15 cellular contexts compared by ENCODE assay signal in the genomic region with DNA sequence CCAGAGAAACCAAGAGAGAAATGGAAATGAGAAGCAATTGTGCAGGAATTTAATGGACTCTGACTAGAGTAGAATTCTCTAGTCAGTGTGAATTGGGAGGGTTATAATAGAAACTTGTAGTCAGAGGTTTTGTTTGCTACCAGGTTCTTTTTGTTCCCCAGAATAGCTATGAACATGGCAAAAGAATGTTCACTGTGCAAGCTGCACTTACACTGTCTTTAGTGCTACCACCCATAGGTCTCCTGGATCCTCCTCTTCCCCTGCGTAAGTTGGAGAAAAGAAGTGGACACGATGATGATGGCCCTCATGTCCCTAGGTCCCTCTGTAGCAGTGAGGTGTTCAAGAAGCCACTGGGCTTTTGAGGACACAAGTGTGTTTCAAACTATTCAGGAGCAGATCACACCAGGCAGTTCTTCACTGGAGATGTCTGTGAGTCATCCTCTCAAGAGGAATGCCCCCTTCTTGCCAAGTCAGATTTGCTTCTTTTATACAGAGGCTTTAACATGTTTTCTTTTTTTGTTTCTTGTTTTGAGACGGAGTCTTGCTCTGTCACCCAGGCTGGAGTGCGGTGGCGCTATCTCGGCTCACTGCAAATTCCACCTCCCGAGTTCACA. TPM values are rescaled to one million over a fixed set of nuclear protein-coding genes. Genes with fewer than 3 reads are reported as not detected.
DNase-seq lines count a peak whose midpoint lies in the region; ATAC-seq lines count a peak whose summit lies in the region.
"Had no signal": no experiment of that assay in that cellular context is flagged by ENCODE, and none has a peak within 500 bp of the region (broad histone marks: within the 10 kb centered on the region; RNA-seq: fewer than 3 reads in every experiment).

No MANE protein-coding gene starts in this region.

- H3K4me1 Mint-ChIP-seq in activated T-cell treated with anti-CD3 and anti-CD28 coated beads, Interleukin-2, amount 50 U/mL, for 72 hours (ENCODE audit: low read depth) = no peaks in the 10 kb centered on the region
- H3K4me1 Mint-ChIP-seq in activated T-cell treated with anti-CD3 and anti-CD28 coated beads, Interleukin-2, amount 50 U/mL, for 24 hours (ENCODE audit: low read depth) = peaks cover 10% of the 10 kb centered on the region
- peaks cover 13% of the 10 kb centered on the region for H3K4me1 Mint-ChIP-seq in T-helper 17 cell

- H3K36me3 Mint-ChIP-seq in activated T-cell treated with anti-CD3 and anti-CD28 coated beads, Interleukin-2, amount 50 U/mL, for 72 hours (ENCODE audit: insufficient read depth in 2 of 2) = no peaks in the 10 kb centered on the region
- no peaks in the 10 kb centered on the region for H3K36me3 Mint-ChIP-seq in activated T-cell treated with anti-CD3 and anti-CD28 coated beads, Interleukin-2, amount 50 U/mL, for 24 hours (ENCODE audit: low read depth)
- H3K36me3 Mint-ChIP-seq in T-helper 17 cell (ENCODE audit: low read depth) = no peaks in the 10 kb centered on the region

- no peak overlapping the region for H3K27ac Mint-ChIP-seq in activated T-cell treated with anti-CD3 and anti-CD28 coated beads, Interleukin-2, amount 50 U/mL, for 72 hours
- no peak overlapping the region for H3K27ac Mint-ChIP-seq in activated T-cell treated with anti-CD3 and anti-CD28 coated beads, Interleukin-2, amount 50 U/mL, for 24 hours
- H3K27ac Mint-ChIP-seq in T-helper 17 cell = peak overlapping the region; percentile 66

- DNase-seq in activated T-cell treated with anti-CD3 and anti-CD28 coated beads, Interleukin-2, amount 50 U/mL, for 72 hours = no peak
- DNase-seq in activated T-cell treated with anti-CD3 and anti-CD28 coated beads, Interleukin-2, amount 50 U/mL, for 24 hours = no peak
- DNase-seq in T-helper 17 cell (no peak), fibroblast of the conjunctiva (ENCODE audit: low read depth) (peak; percentile 46), smooth muscle cell of the brain vasculature (ENCODE audit: low read depth, low spot score) (peak; percentile 21), UCSD-AML1 (lab: John Stamatoyannopoulos, UW; ENCODE audit: unreplicated experiment) (no peak), NCI-H774 (lab: John Stamatoyannopoulos, UW) (no peak)
- DNase-seq: AML-193, NCI-H1436 treated with DMSO at 0.1 percent for 48 hours, NCI-H748 treated with DMSO at 0.1 percent for 48 hours, substantia nigra, SW 1271 had no signal

- no peak overlapping the region for H3K4me3 Mint-ChIP-seq in activated T-cell treated with anti-CD3 and anti-CD28 coated beads, Interleukin-2, amount 50 U/mL, for 72 hours
- no peak overlapping the region for H3K4me3 Mint-ChIP-seq in activated T-cell treated with anti-CD3 and anti-CD28 coated beads, Interleukin-2, amount 50 U/mL, for 24 hours
- H3K4me3 Mint-ChIP-seq in T-helper 17 cell = no peak overlapping the region

- peaks cover 4 to 5% of the 10 kb centered on the region in 2 donors for H3K9me3 Mint-ChIP-seq in activated T-cell treated with anti-CD3 and anti-CD28 coated beads, Interleukin-2, amount 50 U/mL, for 72 hours
- no peaks in the 10 kb centered on the region for H3K9me3 Mint-ChIP-seq in activated T-cell treated with anti-CD3 and anti-CD28 coated beads, Interleukin-2, amount 50 U/mL, for 24 hours

- no peaks in the 10 kb centered on the region for H3K9me3 ChIP-seq in T-helper 17 cell (ENCODE audit: control insufficient read depth, low read length, poor library complexity, severe bottlenecking)
- H3K9me3 ChIP-seq: adrenal gland had no signal

- ATAC-seq in activated T-cell treated with anti-CD3 and anti-CD28 coated beads, Interleukin-2, amount 50 U/mL, for 72 hours (replicated peaks in 1 of 2) = peak; percentile 26 to 38
- ATAC-seq in T-helper 17 cell (no peak), HG03039 (IDR thresholded peaks at IDR 0.05; ENCODE audit: unreplicated experiment) (no peak)

- H3K27me3 Mint-ChIP-seq in activated T-cell treated with anti-CD3 and anti-CD28 coated beads, Interleukin-2, amount 50 U/mL, for 72 hours (ENCODE audit: low read depth) = no peaks in the 10 kb centered on the region
- H3K27me3 Mint-ChIP-seq in activated T-cell treated with anti-CD3 and anti-CD28 coated beads, Interleukin-2, amount 50 U/mL, for 24 hours = no peaks in the 10 kb centered on the region
- no peaks in the 10 kb centered on the region for H3K27me3 Mint-ChIP-seq in T-helper 17 cell

RNA-seq across cellular contexts. Expression of a gene that starts 47.6 kb away (rescaled TPM):
- total RNA-seq in activated T-cell treated with anti-CD3 and anti-CD28 coated beads, Interleukin-2, amount 50 U/mL, for 72 hours = 10 to 100 TPM in 1 of 2 donors, 1 to 10 TPM in 1; 8.4 to 14.5 TPM
- 1 to 10 TPM; 5.8 to 7.0 TPM for total RNA-seq in T-helper 17 cell

RNA-seq across cellular contexts. Expression of a gene that starts 54.3 kb away (rescaled TPM):
- not detected for total RNA-seq in activated T-cell treated with anti-CD3 and anti-CD28 coated beads, Interleukin-2, amount 50 U/mL, for 72 hours
- total RNA-seq in T-helper 17 cell = not detected
- total RNA-seq: activated CD8-positive, alpha-beta memory T cell treated with anti-CD3 and anti-CD28 coated beads for 36 hours; adrenal gland had no signal

Comparison
In these comparisons a context has a peak if more than half of its experiments do, and no peak if none do; other contexts are left out.
1. ATAC-seq: peak in activated T-cell treated with anti-CD3 and anti-CD28 coated beads, Interleukin-2, amount 50 U/mL, for 72 hours (2 of 2); none in T-helper 17 cell (single experiment) and HG03039 (single experiment).
2. DNase-seq: peak in fibroblast of the conjunctiva (single experiment) and smooth muscle cell of the brain vasculature (single experiment); none in activated T-cell treated with anti-CD3 and anti-CD28 coated beads, Interleukin-2, amount 50 U/mL, for 72 hours (0 of 2), activated T-cell treated with anti-CD3 and anti-CD28 coated beads, Interleukin-2, amount 50 U/mL, for 24 hours (single experiment), T-helper 17 cell (0 of 3), UCSD-AML1 (single experiment) and NCI-H774 (single experiment).